In the genomic region with DNA sequence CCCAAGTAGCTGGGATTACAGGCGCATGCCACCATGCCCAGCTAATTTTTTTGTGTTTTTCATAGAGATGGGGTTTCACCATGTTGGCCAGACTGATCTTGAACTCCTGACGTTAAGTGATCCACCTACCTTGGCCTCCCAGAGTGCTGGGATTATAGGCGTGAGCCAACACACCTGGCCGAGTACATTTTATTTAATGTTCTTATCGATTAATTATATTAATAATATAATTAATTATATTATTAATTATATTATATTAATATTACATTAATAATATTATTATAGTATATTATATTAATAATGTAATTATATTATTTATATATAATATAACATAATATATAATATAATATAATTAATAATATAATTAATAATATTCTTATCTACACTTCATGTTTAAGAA, we compare ENCODE assay signal across 22 cellular contexts.
"Had no signal": no experiment of that assay in that cellular context is flagged by ENCODE, and none has a peak within 500 bp of the region (broad histone marks: within the 10 kb centered on the region; RNA-seq: fewer than 3 reads in every experiment).

No MANE protein-coding gene starts in this region.

- H3K36me3 ChIP-seq: SJCRH30 had no signal

- H3K4me1 ChIP-seq: SJCRH30 had no signal

- H3K27ac ChIP-seq: HL-60, KMS-11, RWPE1, SJCRH30 had no signal

- H3K4me3 ChIP-seq: K562, SJCRH30 had no signal

- ATAC-seq: K562, SK-N-SH treated with all-trans-retinoic acid at 6 μM for 48 hours had no signal

- H3K9me3 ChIP-seq: SJCRH30 had no signal

- DNase-seq: Kasumi-1, MM.1S, NCI-H1092 treated with DMSO at 0.1 percent for 48 hours, NCI-H1436, NCI-H187, NCI-H2029, NCI-H2081 treated with DMSO at 0.1 percent for 48 hours, NCI-H2171, NCI-H226, NCI-H446, NCI-H510A, NCI-H524 treated with DMSO at 0.1 percent for 48 hours, NCI-H69, NCI-H774, SHP77 treated with DMSO at 0.1 percent for 48 hours, SJCRH30 had no signal

- FAIRE-seq: HTR-8/SVneo, K562 had no signal

- H3K27me3 ChIP-seq: SJCRH30 had no signal
